ENCODE assay signal across 1 cellular context in the genomic region with DNA sequence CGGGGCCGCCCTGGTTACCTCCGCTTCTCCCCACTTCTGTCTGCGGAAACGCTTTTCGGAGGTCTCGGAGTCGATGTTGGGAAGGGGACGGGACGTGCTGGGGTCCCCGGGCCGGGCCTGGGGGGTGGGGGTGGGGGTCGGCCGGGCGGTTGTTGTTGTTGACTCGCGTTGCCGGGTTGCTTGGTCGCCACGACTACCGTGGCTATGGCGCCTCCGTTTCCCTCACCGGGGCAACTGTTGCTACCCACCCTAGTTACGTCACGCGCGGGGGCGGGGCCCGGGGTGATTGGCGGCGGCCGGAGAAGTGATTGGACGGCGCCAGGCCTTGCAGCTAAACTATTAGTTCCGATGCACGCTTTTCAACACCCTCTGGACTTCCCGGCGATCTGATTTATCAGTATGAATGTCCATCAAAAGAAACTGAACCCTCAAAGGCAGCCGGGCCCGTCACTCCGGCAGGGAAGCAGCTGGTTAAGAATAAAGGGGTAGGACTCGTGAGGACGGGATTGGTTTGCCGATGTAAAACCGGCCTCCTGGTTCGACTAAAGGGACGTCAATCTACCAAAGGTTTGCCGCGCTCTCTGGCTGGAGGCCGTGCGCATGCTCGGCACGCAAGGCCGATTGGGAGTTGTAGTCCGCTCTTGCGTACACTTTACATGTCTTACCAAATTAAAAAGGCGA.
TF ChIP-seq lines count a peak whose summit lies in the region.

A gene (minus strand): TSS at position 236 of the 681 bp plus-strand sequence. CDS start 12,477 bp downstream, outside the sequence.

TF ChIP-seq in HCT116, 20 proteins besides CTCF, POLR2A, EP300 and RAD21 (continued from another document):
- TF ChIP-seq YY1 (IDR thresholded peaks at IDR 0.05; ENCODE audit: extremely low read depth, insufficient replicate concordance, low read depth, low read length) = peak; percentile 72
- no peak for TF ChIP-seq JUND (IDR thresholded peaks at IDR 0.05)
- TF ChIP-seq, protein P1, sequence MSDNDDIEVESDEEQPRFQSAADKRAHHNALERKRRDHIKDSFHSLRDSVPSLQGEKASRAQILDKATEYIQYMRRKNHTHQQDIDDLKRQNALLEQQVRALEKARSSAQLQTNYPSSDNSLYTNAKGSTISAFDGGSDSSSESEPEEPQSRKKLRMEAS (IDR thresholded peaks at IDR 0.05) = no peak
- TF ChIP-seq CBX3 (IDR thresholded peaks at IDR 0.05; ENCODE audit: low read depth) = no peak
TF ChIP-seq in HCT116: peak in this region for 6.
